22 cellular contexts compared by ENCODE assay signal in genomic region chr1:12315126-12315525, GRCh38.
DNase-seq lines count a peak whose midpoint lies in the region; FAIRE-seq and TF ChIP-seq lines count a peak whose summit lies in the region.
"Had no signal": no experiment of that assay in that cellular context is flagged by ENCODE, and none has a peak within 500 bp of the region (broad histone marks: within the 10 kb centered on the region; RNA-seq: fewer than 3 reads in every experiment).

No MANE protein-coding gene starts in this region.

- peaks cover 59% of the 10 kb centered on the region for H3K4me1 Mint-ChIP-seq in mesothelial cell of epicardium
- H3K4me1 Mint-ChIP-seq: activated naive CD8-positive, alpha-beta T cell treated with anti-CD3 and anti-CD28 coated beads, Interleukin-2, amount 10 ng/mL, durations not matched to agents 7 days and 5 days had no signal

- no peak overlapping the region for H3K4me3 ChIP-seq in SK-N-MC
- no peak overlapping the region for H3K4me3 ChIP-seq in esophagus muscularis mucosa
- H3K4me3 ChIP-seq in thyroid gland (replicated peaks in 1 of 3): no peak overlapping the region
- no peak overlapping the region for H3K4me3 ChIP-seq in SJCRH30
- no peak overlapping the region for H3K4me3 ChIP-seq in spleen
- H3K4me3 ChIP-seq: HAP-1, pancreas had no signal

- H3K9ac ChIP-seq in SK-N-MC (ENCODE audit: insufficient read length): peak overlapping the region; percentile 8

- no peaks in the 10 kb centered on the region for H3K27me3 Mint-ChIP-seq in mesothelial cell of epicardium (ENCODE audit: low read depth)
- H3K27me3 Mint-ChIP-seq: activated naive CD8-positive, alpha-beta T cell treated with anti-CD3 and anti-CD28 coated beads, Interleukin-2, amount 10 ng/mL, durations not matched to agents 7 days and 5 days; CD8-positive, alpha-beta memory T cell; naive thymus-derived CD4-positive, alpha-beta T cell had no signal

- no peak for FAIRE-seq in D721Med (lab: Jason Lieb, UNC)
- FAIRE-seq: bronchial epithelial cell, GM12892, HTR-8/SVneo, kidney, pancreas had no signal

- H3K9me3 ChIP-seq in SK-N-MC (ENCODE audit: low read depth, low read length) (no peaks in the 10 kb centered on the region), esophagus muscularis mucosa (no peaks in the 10 kb centered on the region), thyroid gland (no peaks in the 10 kb centered on the region), SJCRH30 (replicated peaks) (no peaks in the 10 kb centered on the region), spleen (no peaks in the 10 kb centered on the region)
- H3K9me3 ChIP-seq: HAP-1, pancreas had no signal

- no peaks in the 10 kb centered on the region for H3K9me3 Mint-ChIP-seq in mesothelial cell of epicardium
- H3K9me3 Mint-ChIP-seq: activated naive CD8-positive, alpha-beta T cell treated with anti-CD3 and anti-CD28 coated beads, Interleukin-2, amount 10 ng/mL, durations not matched to agents 7 days and 5 days; CD8-positive, alpha-beta memory T cell; naive thymus-derived CD4-positive, alpha-beta T cell; WTC11 had no signal

- peaks cover 29% of the 10 kb centered on the region for H3K36me3 Mint-ChIP-seq in mesothelial cell of epicardium

- TF ChIP-seq POLR2A in esophagus muscularis mucosa (IDR thresholded peaks at IDR 0.05; ENCODE audit: low read depth): no peak
- no peak for TF ChIP-seq POLR2A in thyroid gland (IDR thresholded peaks at IDR 0.05)
- TF ChIP-seq POLR2A in spleen (IDR thresholded peaks at IDR 0.05): no peak

- intact Hi-C loops in esophagus muscularis mucosa (cut with DNase I) (loop anchor here (1.0 to 2.0 kb wide), 2 partner anchors 304 to 344 kb away; no protein-coding TSS in a partner anchor), thyroid gland (cut with DNase I) (no loop called here), spleen (cut with DNase I; ENCODE audit: low total_unique reads) (no loop called here)

- no peaks in the 10 kb centered on the region for H3K27me3 ChIP-seq in esophagus muscularis mucosa
- H3K27me3 ChIP-seq in thyroid gland: no peaks in the 10 kb centered on the region
- no peaks in the 10 kb centered on the region for H3K27me3 ChIP-seq in SJCRH30
- no peaks in the 10 kb centered on the region for H3K27me3 ChIP-seq in spleen (replicated peaks in 1 of 7)
- H3K27me3 ChIP-seq: pancreas had no signal

- no peak for TF ChIP-seq EP300 in esophagus muscularis mucosa (IDR thresholded peaks at IDR 0.05)

- TF ChIP-seq CTCF in esophagus muscularis mucosa (IDR thresholded peaks at IDR 0.05) (no peak), mesothelial cell of epicardium (IDR thresholded peaks at IDR 0.05; ENCODE audit: unreplicated experiment) (no peak), thyroid gland (IDR thresholded peaks at IDR 0.05) (no peak), spleen (IDR thresholded peaks at IDR 0.05 in 8 of 11, conservative IDR thresholded peaks at IDR 0.05 in 3 of 11) (no peak), D721Med (IDR thresholded peaks at IDR 0.05; ENCODE audit: insufficient read depth, missing control alignments) (no peak)

- peaks cover 47% of the 10 kb centered on the region for H3K36me3 ChIP-seq in SK-N-MC (ENCODE audit: insufficient read depth, low read length)
- peaks cover 27 to 86% (median 56%) of the 10 kb centered on the region in 4 donors for H3K36me3 ChIP-seq in esophagus muscularis mucosa
- H3K36me3 ChIP-seq in thyroid gland: peaks cover 39 to 56% of the 10 kb centered on the region in 2 donors
- peaks cover 14% of the 10 kb centered on the region for H3K36me3 ChIP-seq in SJCRH30
- H3K36me3 ChIP-seq in spleen: peaks cover 0 to 100% (median 79%) of the 10 kb centered on the region in 6 donors

- no peak overlapping the region for H3K4me3 Mint-ChIP-seq in mesothelial cell of epicardium
- H3K4me3 Mint-ChIP-seq: activated naive CD8-positive, alpha-beta T cell treated with anti-CD3 and anti-CD28 coated beads, Interleukin-2, amount 10 ng/mL, durations not matched to agents 7 days and 5 days; CD8-positive, alpha-beta memory T cell; naive thymus-derived CD4-positive, alpha-beta T cell; WTC11 had no signal

- H3K4me1 ChIP-seq in esophagus muscularis mucosa (peaks cover 12 to 71% (median 60%) of the 10 kb centered on the region in 4 donors), thyroid gland (peaks cover 7 to 24% of the 10 kb centered on the region in 2 donors), SJCRH30 (no peaks in the 10 kb centered on the region), spleen (peaks cover 0 to 10% (median 0%) of the 10 kb centered on the region in 6 donors)
- H3K4me1 ChIP-seq: HAP-1 had no signal

- no peak for DNase-seq in SK-N-MC (ENCODE audit: low read depth, low spot score)
- no peak for DNase-seq in esophagus muscularis mucosa (ENCODE audit: extremely low spot score)
- no peak for DNase-seq in mesothelial cell of epicardium (ENCODE audit: low spot score in 2 of 2, unreplicated experiment in 2 of 2)
- DNase-seq in thyroid gland: no peak
- DNase-seq in SJCRH30: no peak
- DNase-seq in spleen: no peak
- no peak for DNase-seq in D721Med (ENCODE audit: insufficient read length, low spot score)
- DNase-seq: activated CD8-positive, alpha-beta memory T cell treated with anti-CD3 and anti-CD28 coated beads for 24 hours; activated naive CD8-positive, alpha-beta T cell treated with anti-CD3 and anti-CD28 coated beads, Interleukin-2, amount 10 ng/mL, durations not matched to agents 7 days and 5 days; activated T-cell treated with anti-CD3 and anti-CD28 coated beads, Interleukin-2, amount 50 U/mL, for 48 hours; kidney; pancreas; PC-3; stimulated activated naive CD8-positive, alpha-beta T cell treated with anti-CD3 and anti-CD28 coated beads, Interleukin-15, Interleukin-2, amounts not matched to agents 100 U/mL and 50 U/mL, for 24 hours; T-helper 2 cell had no signal

- H3K27ac Mint-ChIP-seq in mesothelial cell of epicardium: peak overlapping the region; percentile 94
- H3K27ac Mint-ChIP-seq: activated naive CD8-positive, alpha-beta T cell treated with anti-CD3 and anti-CD28 coated beads, Interleukin-2, amount 10 ng/mL, durations not matched to agents 7 days and 5 days; WTC11 had no signal

- H3K27ac ChIP-seq in SK-N-MC (peak overlapping the region; percentile 4; the same call in 1 of the 2 replicates), esophagus muscularis mucosa (replicated peaks in 1 of 4) (peak overlapping the region; percentile 76 to 89 (median 84)), thyroid gland (peak overlapping the region in 2 of 3 donors; percentile 34 to 35), SJCRH30 (no peak overlapping the region), spleen (no peak overlapping the region)
- H3K27ac ChIP-seq: pancreas had no signal

- 67% methylated on average over 2 of the region's 2 CpGs for WGBS in esophagus muscularis mucosa
- WGBS in thyroid gland, 2 donors: 73 to 88% methylated on average over 2 of the region's 2 CpGs
- 80 to 90% (median 87%) methylated on average over 2 of the region's 2 CpGs for WGBS in spleen, 5 donors

Comparison
In these comparisons a context has a peak if more than half of its experiments do, and no peak if none do; other contexts are left out.
1. H3K27ac ChIP-seq: peak in SK-N-MC (single experiment), esophagus muscularis mucosa (4 of 4) and thyroid gland (2 of 3); none in SJCRH30 (single experiment) and spleen (0 of 8).